Comparison of ENCODE assay signal across 12 cellular contexts in genomic region chr1:198519639-198520501, GRCh38. TPM values are rescaled to one million over a fixed set of nuclear protein-coding genes. Genes with fewer than 3 reads are reported as not detected.
DNase-seq lines count a peak whose midpoint lies in the region; ATAC-seq, FAIRE-seq and TF ChIP-seq lines count a peak whose summit lies in the region.
"Had no signal": no experiment of that assay in that cellular context is flagged by ENCODE, and none has a peak within 500 bp of the region (broad histone marks: within the 10 kb centered on the region; RNA-seq: fewer than 3 reads in every experiment).

No MANE protein-coding gene starts in this region.

- no peaks in the 10 kb centered on the region for H3K9me3 Mint-ChIP-seq in activated CD4-positive, alpha-beta memory T cell treated with anti-CD3 and anti-CD28 coated beads for 36 hours

- FAIRE-seq in RCC 7860 (lab: Jason Lieb, UNC): no peak

- H3K36me3 Mint-ChIP-seq in activated CD4-positive, alpha-beta memory T cell treated with anti-CD3 and anti-CD28 coated beads for 36 hours: no peaks in the 10 kb centered on the region

- CTCF ChIA-PET in activated CD4-positive, alpha-beta memory T cell treated with anti-CD3 and anti-CD28 coated beads for 36 hours (lab: Charles Lee): interaction anchor here (0.6 to 2.7 kb wide), 9 partner anchors 91 to 362 kb away, joined by 3 to 10 read pairs (median 3); no protein-coding TSS in a partner anchor

- intact Hi-C loops in activated CD4-positive, alpha-beta memory T cell treated with anti-CD3 and anti-CD28 coated beads for 36 hours (cut with micrococcal nuclease): loop anchor here (1.0 to 5.0 kb wide), 11 partner anchors 37 to 744 kb away; no protein-coding TSS in a partner anchor

- TF ChIP-seq CTCF in osteoblast (IDR thresholded peaks at IDR 0.05; ENCODE audit: extremely low read depth, low read depth, low read length): no peak

- H3K4me1 ChIP-seq in osteoblast (ENCODE audit: insufficient read depth, low read length): peaks cover 6% of the 10 kb centered on the region
- H3K4me1 ChIP-seq: tibial artery had no signal

- no peak overlapping the region for H3K4me2 ChIP-seq in osteoblast (ENCODE audit: insufficient read depth, low read length)

- H3K27ac ChIP-seq in osteoblast (ENCODE audit: low read depth, low read length): no peak overlapping the region
- H3K27ac ChIP-seq: tibial artery had no signal

- no peaks in the 10 kb centered on the region for H4K20me1 ChIP-seq in osteoblast (ENCODE audit: insufficient read depth, low read length)

- H3K4me1 Mint-ChIP-seq in activated CD4-positive, alpha-beta memory T cell treated with anti-CD3 and anti-CD28 coated beads for 36 hours (ENCODE audit: low read depth): peaks cover 81% of the 10 kb centered on the region

- H3K27ac Mint-ChIP-seq in activated CD4-positive, alpha-beta memory T cell treated with anti-CD3 and anti-CD28 coated beads for 36 hours: peak overlapping the region; percentile 79

- ATAC-seq in activated CD4-positive, CD25-positive, alpha-beta regulatory T cell treated with anti-CD3 and anti-CD28 coated beads, Interleukin-2, amount 50 U/mL, for 24 hours: peak; percentile 32 to 34
- ATAC-seq in HG02642 (IDR thresholded peaks at IDR 0.05; ENCODE audit: poor library complexity, unreplicated experiment): peak; percentile 1
- ATAC-seq in SK-N-SH treated with all-trans-retinoic acid at 6 μM for 48 hours: no peak

- H3K79me2 ChIP-seq in osteoblast (ENCODE audit: insufficient read depth, low read length): no peaks in the 10 kb centered on the region

- H3K27me3 ChIP-seq in osteoblast (ENCODE audit: insufficient read depth, low read length): no peaks in the 10 kb centered on the region
- H3K27me3 ChIP-seq: tibial artery had no signal

- H3K9me3 ChIP-seq in osteoblast (ENCODE audit: low read depth, low read length): no peaks in the 10 kb centered on the region
- H3K9me3 ChIP-seq: tibial artery had no signal

- H2AFZ ChIP-seq in osteoblast (ENCODE audit: low read length): peak overlapping the region; percentile 6

- H3K4me3 ChIP-seq in osteoblast (ENCODE audit: insufficient read depth, low read length): no peak overlapping the region
- H3K4me3 ChIP-seq: tibial artery had no signal

- no peaks in the 10 kb centered on the region for H3K36me3 ChIP-seq in osteoblast (ENCODE audit: insufficient read depth, low read length)
- H3K36me3 ChIP-seq: tibial artery had no signal

- POLR2A ChIA-PET in activated CD4-positive, alpha-beta memory T cell treated with anti-CD3 and anti-CD28 coated beads for 36 hours (lab: Charles Lee): interaction anchor here (0.9 to 2.4 kb wide), 14 partner anchors 83 to 361 kb away, joined by 3 to 9 read pairs (median 4); partner anchors contain the start of gene PTPRC

- DNase-seq in activated CD4-positive, CD25-positive, alpha-beta regulatory T cell treated with anti-CD3 and anti-CD28 coated beads, Interleukin-2, amount 50 U/mL, for 72 hours: no peak
- DNase-seq in activated CD4-positive, alpha-beta memory T cell treated with anti-CD3 and anti-CD28 coated beads for 36 hours: peak; percentile 26
- no peak for DNase-seq in osteoblast (ENCODE audit: insufficient read length, low spot score, missing footprints)
- no peak for DNase-seq in NCI-H2029 (lab: John Stamatoyannopoulos, UW)
- no peak for DNase-seq in RCC 7860 (ENCODE audit: low spot score)
- DNase-seq: 8988T, activated gamma-delta T cell treated with Interleukin-2 at 50 U/mL for 16 hours, NCI-H187 treated with DMSO at 0.1 percent for 48 hours, tibial artery had no signal

- peak overlapping the region; percentile 67 for H3K4me3 Mint-ChIP-seq in activated CD4-positive, alpha-beta memory T cell treated with anti-CD3 and anti-CD28 coated beads for 36 hours

- no peaks in the 10 kb centered on the region for H3K27me3 Mint-ChIP-seq in activated CD4-positive, alpha-beta memory T cell treated with anti-CD3 and anti-CD28 coated beads for 36 hours

TF ChIP-seq in SK-N-SH treated with all-trans-retinoic acid at 6 μM for 48 hours, 23 proteins besides CTCF, POLR2A, EP300 and RAD21:
- no peak for TF ChIP-seq TCF4 (CRISPR knock-in tag; IDR thresholded peaks at IDR 0.05; ENCODE audit: borderline replicate concordance)

RNA-seq across cellular contexts. Expression of gene ATP6V1G3, which starts 20.6 kb away (rescaled TPM):
- total RNA-seq in activated CD4-positive, alpha-beta memory T cell treated with anti-CD3 and anti-CD28 coated beads for 36 hours: not detected
- total RNA-seq in osteoblast: 0.36 TPM in 1 of 2 replicates, not detected in the other
